Comparison of ENCODE assay signal across 27 cellular contexts in genomic region chr2:232269867-232270266, GRCh38.
"Had no signal": no experiment of that assay in that cellular context is flagged by ENCODE, and none has a peak within 500 bp of the region (broad histone marks: within the 10 kb centered on the region; RNA-seq: fewer than 3 reads in every experiment).

No MANE protein-coding gene starts in this region.

- H3K9me3 ChIP-seq: colonic mucosa, gastrocnemius medialis, left lung, neutrophil, pancreas, right lobe of liver, suprapubic skin, transverse colon, upper lobe of right lung, uterus had no signal

- H3K27me3 Mint-ChIP-seq: dendritic cell treated with granulocyte-macrophage colony-stimulating factor and Interleukin-4, amounts not matched to agents 40 ng/mL and 50 ng/mL, for 4 days; naive thymus-derived CD8-positive, alpha-beta T cell; progenitor cell of endocrine pancreas had no signal

- H3K27ac ChIP-seq: colonic mucosa, epithelial cell of prostate, gastrocnemius medialis, left lung, neutrophil, pancreas, right lobe of liver, suprapubic skin, transverse colon, upper lobe of right lung, uterus had no signal

- H3K4me3 Mint-ChIP-seq: dendritic cell treated with granulocyte-macrophage colony-stimulating factor and Interleukin-4, amounts not matched to agents 40 ng/mL and 50 ng/mL, for 4 days; endodermal cell; naive thymus-derived CD8-positive, alpha-beta T cell; nephron progenitor cell had no signal

- ATAC-seq: esophagus mucosa; gastrocnemius medialis; left cardiac atrium; left lung; naive thymus-derived CD8-positive, alpha-beta T cell; pancreas; right lobe of liver; stimulated activated naive CD8-positive, alpha-beta T cell treated with anti-CD3 and anti-CD28 coated beads, Interleukin-15, Interleukin-2, amounts not matched to agents 100 U/mL and 50 U/mL, for 24 hours; upper lobe of right lung had no signal

- H3K36me3 ChIP-seq: colonic mucosa, neutrophil, pancreas, right lobe of liver, transverse colon, uterus had no signal

- DNase-seq: colonic mucosa; effector CD8-positive, alpha-beta T cell; endodermal cell; foreskin fibroblast; gastrocnemius medialis; left cardiac atrium; left lung; mammary epithelial cell; naive thymus-derived CD8-positive, alpha-beta T cell; nephron progenitor cell; pancreas; right lobe of liver; stimulated activated CD4-positive, alpha-beta T cell treated with anti-CD3 and anti-CD28 coated beads, Interleukin-12 subunit alpha, Interleukin-12 subunit beta, amount 100 ng/mL, for 4 hours; stimulated activated CD4-positive, alpha-beta T cell treated with anti-CD3 and anti-CD28 coated beads, Interleukin-1b, Interleukin-23, amount 100 ng/mL, for 48 hours; stimulated activated CD4-positive, alpha-beta T cell treated with anti-CD3 and anti-CD28 coated beads, Interleukin-4, amount 100 ng/mL, for 1 hour; stimulated activated CD8-positive, alpha-beta memory T cell treated with anti-CD3 and anti-CD28 coated beads, Interleukin-4, amount 100 ng/mL, for 48 hours; stimulated activated naive CD8-positive, alpha-beta T cell treated with anti-CD3 and anti-CD28 coated beads, Interleukin-15, Interleukin-2, amounts not matched to agents 100 U/mL and 50 U/mL, for 24 hours; transverse colon; upper lobe of right lung; uterus had no signal

- H3K9me3 Mint-ChIP-seq: dendritic cell treated with granulocyte-macrophage colony-stimulating factor and Interleukin-4, amounts not matched to agents 40 ng/mL and 50 ng/mL, for 4 days; endodermal cell; naive thymus-derived CD8-positive, alpha-beta T cell; nephron progenitor cell had no signal

- H3K27me3 ChIP-seq: colonic mucosa, gastrocnemius medialis, left lung, neutrophil, pancreas, right lobe of liver, suprapubic skin, transverse colon, upper lobe of right lung, uterus had no signal

- H3K27ac Mint-ChIP-seq: dendritic cell treated with granulocyte-macrophage colony-stimulating factor and Interleukin-4, amounts not matched to agents 40 ng/mL and 50 ng/mL, for 4 days; endodermal cell; nephron progenitor cell; progenitor cell of endocrine pancreas had no signal

- H3K4me1 ChIP-seq: colonic mucosa, gastrocnemius medialis, left lung, pancreas, right lobe of liver, transverse colon, upper lobe of right lung, uterus had no signal

- H3K4me3 ChIP-seq: colonic mucosa, gastrocnemius medialis, left lung, pancreas, right lobe of liver, smooth muscle cell, suprapubic skin, transverse colon, upper lobe of right lung, uterus had no signal
